Comparison of ENCODE assay signal across 1 cellular context in the genomic region with DNA sequence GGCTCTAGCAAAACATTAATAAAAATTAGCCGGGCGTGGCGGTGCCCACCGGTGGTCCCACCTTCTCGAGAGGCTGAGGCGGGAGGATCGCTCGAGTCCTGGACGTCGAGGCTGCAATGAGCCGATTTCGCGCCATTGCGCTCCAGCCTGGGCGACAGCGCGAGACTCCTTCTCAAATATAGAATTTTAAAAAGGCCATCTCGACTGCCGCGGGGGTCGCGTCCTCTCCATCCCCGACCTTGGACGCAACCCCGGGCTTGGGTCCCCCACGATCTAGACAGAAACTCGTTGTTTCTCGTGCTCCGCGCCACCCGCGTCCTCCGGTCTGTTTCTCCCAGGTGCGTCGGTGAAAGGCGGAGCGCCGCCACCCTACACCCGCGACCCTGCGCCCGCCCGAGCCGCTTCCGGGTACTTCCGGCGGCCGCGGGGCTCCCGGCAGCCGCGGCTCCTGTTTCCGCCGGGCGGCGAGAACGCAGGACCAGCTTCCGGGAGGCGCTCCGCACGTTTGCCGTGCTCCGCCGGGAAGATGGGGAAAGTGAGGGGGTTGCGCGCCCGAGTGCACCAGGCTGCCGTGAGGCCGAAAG.
A peak's percentile ranks its signal among the peaks of the same experiment; 100 is the strongest.
TF ChIP-seq lines count a peak whose summit lies in the region.

A gene with protein sequence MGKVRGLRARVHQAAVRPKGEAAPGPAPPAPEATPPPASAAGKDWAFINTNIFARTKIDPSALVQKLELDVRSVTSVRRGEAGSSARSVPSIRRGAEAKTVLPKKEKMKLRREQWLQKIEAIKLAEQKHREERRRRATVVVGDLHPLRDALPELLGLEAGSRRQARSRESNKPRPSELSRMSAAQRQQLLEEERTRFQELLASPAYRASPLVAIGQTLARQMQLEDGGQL (plus strand): TSS at position 498 of the 584 bp plus-strand sequence. CDS start 29 bp downstream, at position 527.

TF ChIP-seq in K562, 482 proteins besides CTCF, POLR2A, EP300 and RAD21 (continued from another document and continues in another):
- TF ChIP-seq, protein P1, sequence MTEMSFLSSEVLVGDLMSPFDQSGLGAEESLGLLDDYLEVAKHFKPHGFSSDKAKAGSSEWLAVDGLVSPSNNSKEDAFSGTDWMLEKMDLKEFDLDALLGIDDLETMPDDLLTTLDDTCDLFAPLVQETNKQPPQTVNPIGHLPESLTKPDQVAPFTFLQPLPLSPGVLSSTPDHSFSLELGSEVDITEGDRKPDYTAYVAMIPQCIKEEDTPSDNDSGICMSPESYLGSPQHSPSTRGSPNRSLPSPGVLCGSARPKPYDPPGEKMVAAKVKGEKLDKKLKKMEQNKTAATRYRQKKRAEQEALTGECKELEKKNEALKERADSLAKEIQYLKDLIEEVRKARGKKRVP (CRISPR knock-in tag; IDR thresholded peaks at IDR 0.05) = peak; percentile 74
- TF ChIP-seq, protein P2, sequence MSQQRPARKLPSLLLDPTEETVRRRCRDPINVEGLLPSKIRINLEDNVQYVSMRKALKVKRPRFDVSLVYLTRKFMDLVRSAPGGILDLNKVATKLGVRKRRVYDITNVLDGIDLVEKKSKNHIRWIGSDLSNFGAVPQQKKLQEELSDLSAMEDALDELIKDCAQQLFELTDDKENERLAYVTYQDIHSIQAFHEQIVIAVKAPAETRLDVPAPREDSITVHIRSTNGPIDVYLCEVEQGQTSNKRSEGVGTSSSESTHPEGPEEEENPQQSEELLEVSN (IDR thresholded peaks at IDR 0.05; ENCODE audit: borderline replicate concordance in 1 of 2, extremely low read depth in 1 of 2, insufficient read depth in 1 of 2, insufficient read length in 1 of 2, low read depth in 1 of 2, low read length in 1 of 2, poor library complexity in 1 of 2, severe bottlenecking in 1 of 2) = peak; percentile 66 to 89
- TF ChIP-seq MECOM (CRISPR knock-in tag; IDR thresholded peaks at IDR 0.05) (no peak), ARID1B (IDR thresholded peaks at IDR 0.05) (peak; percentile 44; the same call in 1 of the 2 replicates), OTX1 (CRISPR knock-in tag; IDR thresholded peaks at IDR 0.05) (peak; percentile 88; the same call in 1 of the 2 replicates), ZNF79 (CRISPR knock-in tag; IDR thresholded peaks at IDR 0.05; ENCODE audit: low read depth) (no peak), RB1 (IDR thresholded peaks at IDR 0.05; ENCODE audit: low read depth) (peak; percentile 100), FOXK2 (conservative IDR thresholded peaks at IDR 0.05 in 1 of 2, IDR thresholded peaks at IDR 0.05 in 1 of 2; ENCODE audit: low read depth in 2 of 2) (peak; percentile 28 to 55), ZNF583 (CRISPR knock-in tag; IDR thresholded peaks at IDR 0.05) (0 out of 2 replicates have a peak, but pooled peaks have one; percentile 21), PCBP2 (IDR thresholded peaks at IDR 0.05; ENCODE audit: low read depth, low read length, poor library complexity, severe bottlenecking) (peak; percentile 38), GATAD2A (IDR thresholded peaks at IDR 0.05) (peak; percentile 67; the same call in 1 of the 2 replicates), NEUROD1 (IDR thresholded peaks at IDR 0.05; ENCODE audit: borderline replicate concordance, low read depth, low read length, partially characterized antibody) (peak; percentile 81), PURB (CRISPR knock-in tag; IDR thresholded peaks at IDR 0.05; ENCODE audit: low read depth) (no peak), EP400 (IDR thresholded peaks at IDR 0.05) (peak; percentile 95), MED1 (CRISPR knock-in tag; IDR thresholded peaks at IDR 0.05; ENCODE audit: borderline replicate concordance) (no peak), SRF (CRISPR knock-in tag; IDR thresholded peaks at IDR 0.05) (peak; percentile 41 to 77; a peak in 3 of 4 replicates), MYC (IDR thresholded peaks at IDR 0.05; ENCODE audit: low read depth, low read length) (peak; percentile 95), MYC (CRISPR knock-in tag; IDR thresholded peaks at IDR 0.05; ENCODE audit: borderline replicate concordance, low read depth) (peak; percentile 87; the same call in 1 of the 2 replicates), MYNN (IDR thresholded peaks at IDR 0.05) (no peak), MYNN (CRISPR knock-in tag; IDR thresholded peaks at IDR 0.05) (no peak), ZNF263 (CRISPR knock-in tag; IDR thresholded peaks at IDR 0.05; ENCODE audit: borderline replicate concordance) (peak; percentile 55), HDAC8 (tag; IDR thresholded peaks at IDR 0.05) (peak; percentile 47; the same call in 1 of the 2 replicates), ZFX (CRISPR knock-in tag; IDR thresholded peaks at IDR 0.05) (peak; percentile 74), MEF2D (tag; conservative IDR thresholded peaks at IDR 0.05; ENCODE audit: low read depth) (no peak), NRF1 (conservative IDR thresholded peaks at IDR 0.05 in 1 of 2, IDR thresholded peaks at IDR 0.05 in 1 of 2) (peak; percentile 57 to 65; a peak in 3 of 4 replicates), POLR2B (IDR thresholded peaks at IDR 0.05; ENCODE audit: low read depth, partially characterized antibody) (peak; percentile 94), ZNF239 (CRISPR knock-in tag; IDR thresholded peaks at IDR 0.05) (peak; percentile 62; the same call in 1 of the 2 replicates), ZKSCAN1 (IDR thresholded peaks at IDR 0.05; ENCODE audit: low read depth, low read length) (peak; percentile 82), NCOA1 (IDR thresholded peaks at IDR 0.05; ENCODE audit: low read depth) (peak; percentile 98), DMBX1 (CRISPR knock-in tag; IDR thresholded peaks at IDR 0.05; ENCODE audit: borderline replicate concordance) (peak; percentile 72; the same call in 1 of the 2 replicates), CXXC5 (CRISPR knock-in tag; IDR thresholded peaks at IDR 0.05) (peak; percentile 99), MCM5 (IDR thresholded peaks at IDR 0.05; ENCODE audit: low read depth) (no peak), U2AF1 (optimal IDR thresholded peaks at IDR 0.05; ENCODE audit: low read depth, low read length) (peak; percentile 96), RBM22 (IDR thresholded peaks at IDR 0.05; ENCODE audit: low read depth, low read length, poor library complexity, severe bottlenecking) (peak; percentile 93), ZNF41 (CRISPR knock-in tag; conservative IDR thresholded peaks at IDR 0.05) (0 out of 2 replicates have a peak, but pooled peaks have one; percentile 65), ZC3H8 (IDR thresholded peaks at IDR 0.05) (no peak), ELF2 (CRISPR knock-in tag; IDR thresholded peaks at IDR 0.05) (peak; percentile 84), ZEB2 (IDR thresholded peaks at IDR 0.05) (peak; percentile 98), DPF2 (IDR thresholded peaks at IDR 0.05) (no peak), ETV5 (CRISPR knock-in tag; IDR thresholded peaks at IDR 0.05; ENCODE audit: low read depth) (peak; percentile 69; the same call in 1 of the 2 replicates)
- TF ChIP-seq, protein P3, sequence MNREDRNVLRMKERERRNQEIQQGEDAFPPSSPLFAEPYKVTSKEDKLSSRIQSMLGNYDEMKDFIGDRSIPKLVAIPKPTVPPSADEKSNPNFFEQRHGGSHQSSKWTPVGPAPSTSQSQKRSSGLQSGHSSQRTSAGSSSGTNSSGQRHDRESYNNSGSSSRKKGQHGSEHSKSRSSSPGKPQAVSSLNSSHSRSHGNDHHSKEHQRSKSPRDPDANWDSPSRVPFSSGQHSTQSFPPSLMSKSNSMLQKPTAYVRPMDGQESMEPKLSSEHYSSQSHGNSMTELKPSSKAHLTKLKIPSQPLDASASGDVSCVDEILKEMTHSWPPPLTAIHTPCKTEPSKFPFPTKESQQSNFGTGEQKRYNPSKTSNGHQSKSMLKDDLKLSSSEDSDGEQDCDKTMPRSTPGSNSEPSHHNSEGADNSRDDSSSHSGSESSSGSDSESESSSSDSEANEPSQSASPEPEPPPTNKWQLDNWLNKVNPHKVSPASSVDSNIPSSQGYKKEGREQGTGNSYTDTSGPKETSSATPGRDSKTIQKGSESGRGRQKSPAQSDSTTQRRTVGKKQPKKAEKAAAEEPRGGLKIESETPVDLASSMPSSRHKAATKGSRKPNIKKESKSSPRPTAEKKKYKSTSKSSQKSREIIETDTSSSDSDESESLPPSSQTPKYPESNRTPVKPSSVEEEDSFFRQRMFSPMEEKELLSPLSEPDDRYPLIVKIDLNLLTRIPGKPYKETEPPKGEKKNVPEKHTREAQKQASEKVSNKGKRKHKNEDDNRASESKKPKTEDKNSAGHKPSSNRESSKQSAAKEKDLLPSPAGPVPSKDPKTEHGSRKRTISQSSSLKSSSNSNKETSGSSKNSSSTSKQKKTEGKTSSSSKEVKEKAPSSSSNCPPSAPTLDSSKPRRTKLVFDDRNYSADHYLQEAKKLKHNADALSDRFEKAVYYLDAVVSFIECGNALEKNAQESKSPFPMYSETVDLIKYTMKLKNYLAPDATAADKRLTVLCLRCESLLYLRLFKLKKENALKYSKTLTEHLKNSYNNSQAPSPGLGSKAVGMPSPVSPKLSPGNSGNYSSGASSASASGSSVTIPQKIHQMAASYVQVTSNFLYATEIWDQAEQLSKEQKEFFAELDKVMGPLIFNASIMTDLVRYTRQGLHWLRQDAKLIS (CRISPR knock-in tag; IDR thresholded peaks at IDR 0.05) = peak; percentile 92; the same call in 1 of the 2 replicates
- TF ChIP-seq, protein P4, sequence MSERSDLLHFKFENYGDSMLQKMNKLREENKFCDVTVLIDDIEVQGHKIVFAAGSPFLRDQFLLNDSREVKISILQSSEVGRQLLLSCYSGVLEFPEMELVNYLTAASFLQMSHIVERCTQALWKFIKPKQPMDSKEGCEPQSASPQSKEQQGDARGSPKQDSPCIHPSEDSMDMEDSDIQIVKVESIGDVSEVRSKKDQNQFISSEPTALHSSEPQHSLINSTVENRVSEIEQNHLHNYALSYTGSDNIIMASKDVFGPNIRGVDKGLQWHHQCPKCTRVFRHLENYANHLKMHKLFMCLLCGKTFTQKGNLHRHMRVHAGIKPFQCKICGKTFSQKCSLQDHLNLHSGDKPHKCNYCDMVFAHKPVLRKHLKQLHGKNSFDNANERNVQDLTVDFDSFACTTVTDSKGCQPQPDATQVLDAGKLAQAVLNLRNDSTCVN (CRISPR knock-in tag; IDR thresholded peaks at IDR 0.05) = peak; percentile 72; the same call in 1 of the 2 replicates
- TF ChIP-seq, protein P5, sequence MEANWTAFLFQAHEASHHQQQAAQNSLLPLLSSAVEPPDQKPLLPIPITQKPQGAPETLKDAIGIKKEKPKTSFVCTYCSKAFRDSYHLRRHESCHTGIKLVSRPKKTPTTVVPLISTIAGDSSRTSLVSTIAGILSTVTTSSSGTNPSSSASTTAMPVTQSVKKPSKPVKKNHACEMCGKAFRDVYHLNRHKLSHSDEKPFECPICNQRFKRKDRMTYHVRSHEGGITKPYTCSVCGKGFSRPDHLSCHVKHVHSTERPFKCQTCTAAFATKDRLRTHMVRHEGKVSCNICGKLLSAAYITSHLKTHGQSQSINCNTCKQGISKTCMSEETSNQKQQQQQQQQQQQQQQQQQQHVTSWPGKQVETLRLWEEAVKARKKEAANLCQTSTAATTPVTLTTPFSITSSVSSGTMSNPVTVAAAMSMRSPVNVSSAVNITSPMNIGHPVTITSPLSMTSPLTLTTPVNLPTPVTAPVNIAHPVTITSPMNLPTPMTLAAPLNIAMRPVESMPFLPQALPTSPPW (CRISPR knock-in tag; IDR thresholded peaks at IDR 0.05) = peak; percentile 81
- TF ChIP-seq, protein P6, sequence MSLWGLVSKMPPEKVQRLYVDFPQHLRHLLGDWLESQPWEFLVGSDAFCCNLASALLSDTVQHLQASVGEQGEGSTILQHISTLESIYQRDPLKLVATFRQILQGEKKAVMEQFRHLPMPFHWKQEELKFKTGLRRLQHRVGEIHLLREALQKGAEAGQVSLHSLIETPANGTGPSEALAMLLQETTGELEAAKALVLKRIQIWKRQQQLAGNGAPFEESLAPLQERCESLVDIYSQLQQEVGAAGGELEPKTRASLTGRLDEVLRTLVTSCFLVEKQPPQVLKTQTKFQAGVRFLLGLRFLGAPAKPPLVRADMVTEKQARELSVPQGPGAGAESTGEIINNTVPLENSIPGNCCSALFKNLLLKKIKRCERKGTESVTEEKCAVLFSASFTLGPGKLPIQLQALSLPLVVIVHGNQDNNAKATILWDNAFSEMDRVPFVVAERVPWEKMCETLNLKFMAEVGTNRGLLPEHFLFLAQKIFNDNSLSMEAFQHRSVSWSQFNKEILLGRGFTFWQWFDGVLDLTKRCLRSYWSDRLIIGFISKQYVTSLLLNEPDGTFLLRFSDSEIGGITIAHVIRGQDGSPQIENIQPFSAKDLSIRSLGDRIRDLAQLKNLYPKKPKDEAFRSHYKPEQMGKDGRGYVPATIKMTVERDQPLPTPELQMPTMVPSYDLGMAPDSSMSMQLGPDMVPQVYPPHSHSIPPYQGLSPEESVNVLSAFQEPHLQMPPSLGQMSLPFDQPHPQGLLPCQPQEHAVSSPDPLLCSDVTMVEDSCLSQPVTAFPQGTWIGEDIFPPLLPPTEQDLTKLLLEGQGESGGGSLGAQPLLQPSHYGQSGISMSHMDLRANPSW (CRISPR knock-in tag; IDR thresholded peaks at IDR 0.05) = no peak
- TF ChIP-seq, protein P7, sequence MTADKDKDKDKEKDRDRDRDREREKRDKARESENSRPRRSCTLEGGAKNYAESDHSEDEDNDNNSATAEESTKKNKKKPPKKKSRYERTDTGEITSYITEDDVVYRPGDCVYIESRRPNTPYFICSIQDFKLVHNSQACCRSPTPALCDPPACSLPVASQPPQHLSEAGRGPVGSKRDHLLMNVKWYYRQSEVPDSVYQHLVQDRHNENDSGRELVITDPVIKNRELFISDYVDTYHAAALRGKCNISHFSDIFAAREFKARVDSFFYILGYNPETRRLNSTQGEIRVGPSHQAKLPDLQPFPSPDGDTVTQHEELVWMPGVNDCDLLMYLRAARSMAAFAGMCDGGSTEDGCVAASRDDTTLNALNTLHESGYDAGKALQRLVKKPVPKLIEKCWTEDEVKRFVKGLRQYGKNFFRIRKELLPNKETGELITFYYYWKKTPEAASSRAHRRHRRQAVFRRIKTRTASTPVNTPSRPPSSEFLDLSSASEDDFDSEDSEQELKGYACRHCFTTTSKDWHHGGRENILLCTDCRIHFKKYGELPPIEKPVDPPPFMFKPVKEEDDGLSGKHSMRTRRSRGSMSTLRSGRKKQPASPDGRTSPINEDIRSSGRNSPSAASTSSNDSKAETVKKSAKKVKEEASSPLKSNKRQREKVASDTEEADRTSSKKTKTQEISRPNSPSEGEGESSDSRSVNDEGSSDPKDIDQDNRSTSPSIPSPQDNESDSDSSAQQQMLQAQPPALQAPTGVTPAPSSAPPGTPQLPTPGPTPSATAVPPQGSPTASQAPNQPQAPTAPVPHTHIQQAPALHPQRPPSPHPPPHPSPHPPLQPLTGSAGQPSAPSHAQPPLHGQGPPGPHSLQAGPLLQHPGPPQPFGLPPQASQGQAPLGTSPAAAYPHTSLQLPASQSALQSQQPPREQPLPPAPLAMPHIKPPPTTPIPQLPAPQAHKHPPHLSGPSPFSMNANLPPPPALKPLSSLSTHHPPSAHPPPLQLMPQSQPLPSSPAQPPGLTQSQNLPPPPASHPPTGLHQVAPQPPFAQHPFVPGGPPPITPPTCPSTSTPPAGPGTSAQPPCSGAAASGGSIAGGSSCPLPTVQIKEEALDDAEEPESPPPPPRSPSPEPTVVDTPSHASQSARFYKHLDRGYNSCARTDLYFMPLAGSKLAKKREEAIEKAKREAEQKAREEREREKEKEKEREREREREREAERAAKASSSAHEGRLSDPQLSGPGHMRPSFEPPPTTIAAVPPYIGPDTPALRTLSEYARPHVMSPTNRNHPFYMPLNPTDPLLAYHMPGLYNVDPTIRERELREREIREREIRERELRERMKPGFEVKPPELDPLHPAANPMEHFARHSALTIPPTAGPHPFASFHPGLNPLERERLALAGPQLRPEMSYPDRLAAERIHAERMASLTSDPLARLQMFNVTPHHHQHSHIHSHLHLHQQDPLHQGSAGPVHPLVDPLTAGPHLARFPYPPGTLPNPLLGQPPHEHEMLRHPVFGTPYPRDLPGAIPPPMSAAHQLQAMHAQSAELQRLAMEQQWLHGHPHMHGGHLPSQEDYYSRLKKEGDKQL (CRISPR knock-in tag; IDR thresholded peaks at IDR 0.05; ENCODE audit: borderline replicate concordance) = no peak
